ENCODE assay signal across 1 cellular context in the genomic region with DNA sequence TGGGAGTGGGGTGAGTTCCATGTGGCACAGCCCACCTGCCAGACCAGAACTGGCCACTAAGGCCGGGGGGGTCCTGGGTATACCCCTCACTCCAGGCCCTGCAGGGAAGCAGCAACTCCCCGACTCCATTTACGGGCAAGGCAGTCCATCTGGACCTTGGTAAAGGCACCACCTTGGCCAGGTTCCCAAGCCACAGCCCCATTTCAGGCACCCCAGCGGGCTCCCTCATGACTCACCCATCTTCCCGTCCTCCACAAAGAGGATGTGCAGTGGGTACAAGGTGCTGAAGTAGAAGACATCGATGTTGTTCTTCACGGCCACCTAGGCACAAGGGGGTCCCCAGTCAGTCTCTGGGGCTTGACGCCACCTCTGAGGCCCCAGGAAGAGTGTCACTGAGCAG.
TF ChIP-seq lines count a peak whose summit lies in the region.

No MANE protein-coding gene starts in this region.

TF ChIP-seq in HEK293, 187 proteins besides CTCF, POLR2A, EP300 and RAD21:
- TF ChIP-seq HIC1 (tag by site-specific recombination; IDR thresholded peaks at IDR 0.05) (no peak), ZBTB8A (tag by site-specific recombination; IDR thresholded peaks at IDR 0.05) (peak; percentile 85)
